In genomic region chr11:123630126-123630531, GRCh38 we compare ENCODE assay signal across 17 cellular contexts. TPM values are rescaled to one million over a fixed set of nuclear protein-coding genes. Genes with fewer than 3 reads are reported as not detected.
"Had no signal": no experiment of that assay in that cellular context is flagged by ENCODE, and none has a peak within 500 bp of the region (broad histone marks: within the 10 kb centered on the region; RNA-seq: fewer than 3 reads in every experiment).

No MANE protein-coding gene starts in this region.

- ATAC-seq: T-helper 17 cell had no signal

- H3K27ac ChIP-seq: brain microvascular endothelial cell, lower lobe of right lung, prostate gland, tibial artery, vagina had no signal

- H3K4me3 Mint-ChIP-seq: activated B cell treated with CpG ODN at 0.5 μM for 24 hours; activated CD4-positive, alpha-beta T cell treated with anti-CD3 and anti-CD28 coated beads, Interleukin-2, amount 10 ng/mL, durations not matched to agents 24 days and 14 days; activated naive CD4-positive, alpha-beta T cell treated with anti-CD3 and anti-CD28 coated beads, Interleukin-2, amount 50 U/mL, for 24 hours; mesothelial cell of epicardium; naive thymus-derived CD4-positive, alpha-beta T cell; T-helper 17 cell had no signal

- DNase-seq: activated B cell treated with CpG ODN at 0.5 μM for 24 hours; activated CD4-positive, alpha-beta T cell treated with anti-CD3 and anti-CD28 coated beads, Interleukin-2, amount 10 ng/mL, durations not matched to agents 24 days and 14 days; amygdala; dermis blood vessel endothelial cell; hippocampal formation; lower lobe of right lung; naive thymus-derived CD4-positive, alpha-beta T cell; sigmoid colon; stimulated activated CD4-positive, alpha-beta T cell treated with anti-CD3 and anti-CD28 coated beads, Interleukin-4, amount 100 ng/mL, for 24 hours; T-helper 17 cell; tibial artery had no signal

- H3K36me3 ChIP-seq: brain microvascular endothelial cell, lower lobe of right lung, prostate gland, sigmoid colon, tibial artery, vagina had no signal

- H3K9me3 Mint-ChIP-seq: activated B cell treated with CpG ODN at 0.5 μM for 24 hours; activated CD4-positive, alpha-beta T cell treated with anti-CD3 and anti-CD28 coated beads, Interleukin-2, amount 10 ng/mL, durations not matched to agents 24 days and 14 days; activated naive CD4-positive, alpha-beta T cell treated with anti-CD3 and anti-CD28 coated beads, Interleukin-2, amount 50 U/mL, for 24 hours; mesothelial cell of epicardium; naive thymus-derived CD4-positive, alpha-beta T cell had no signal

- H3K27ac Mint-ChIP-seq: activated B cell treated with CpG ODN at 0.5 μM for 24 hours; activated CD4-positive, alpha-beta T cell treated with anti-CD3 and anti-CD28 coated beads, Interleukin-2, amount 10 ng/mL, durations not matched to agents 24 days and 14 days; activated naive CD4-positive, alpha-beta T cell treated with anti-CD3 and anti-CD28 coated beads, Interleukin-2, amount 50 U/mL, for 24 hours; mesothelial cell of epicardium; naive thymus-derived CD4-positive, alpha-beta T cell; T-helper 17 cell had no signal

- H3K4me1 Mint-ChIP-seq: activated B cell treated with CpG ODN at 0.5 μM for 24 hours; activated CD4-positive, alpha-beta T cell treated with anti-CD3 and anti-CD28 coated beads, Interleukin-2, amount 10 ng/mL, durations not matched to agents 24 days and 14 days; activated naive CD4-positive, alpha-beta T cell treated with anti-CD3 and anti-CD28 coated beads, Interleukin-2, amount 50 U/mL, for 24 hours; naive thymus-derived CD4-positive, alpha-beta T cell had no signal

- H3K36me3 Mint-ChIP-seq: activated naive CD4-positive, alpha-beta T cell treated with anti-CD3 and anti-CD28 coated beads, Interleukin-2, amount 50 U/mL, for 24 hours; mesothelial cell of epicardium had no signal

- H3K9me3 ChIP-seq: lower lobe of right lung, prostate gland, sigmoid colon, tibial artery, vagina had no signal

- H3K4me1 ChIP-seq: lower lobe of right lung, prostate gland, tibial artery, vagina had no signal

- H3K27me3 ChIP-seq: brain microvascular endothelial cell, sigmoid colon, tibial artery, vagina had no signal

- H3K4me3 ChIP-seq: lower lobe of right lung, prostate gland, sigmoid colon, tibial artery, vagina had no signal

RNA-seq across cellular contexts. Expression of gene SCN3B, which starts 24.3 kb away (rescaled TPM):
- total RNA-seq: activated B cell treated with CpG ODN at 0.5 μM for 24 hours; activated CD4-positive, alpha-beta T cell treated with anti-CD3 and anti-CD28 coated beads, Interleukin-2, amount 10 ng/mL, durations not matched to agents 24 days and 14 days; activated CD8-positive, alpha-beta memory T cell treated with anti-CD3 and anti-CD28 coated beads for 36 hours; naive thymus-derived CD4-positive, alpha-beta T cell; T-helper 17 cell had no signal
- polyA plus RNA-seq: naive thymus-derived CD4-positive, alpha-beta T cell had no signal
